In the genomic region with DNA sequence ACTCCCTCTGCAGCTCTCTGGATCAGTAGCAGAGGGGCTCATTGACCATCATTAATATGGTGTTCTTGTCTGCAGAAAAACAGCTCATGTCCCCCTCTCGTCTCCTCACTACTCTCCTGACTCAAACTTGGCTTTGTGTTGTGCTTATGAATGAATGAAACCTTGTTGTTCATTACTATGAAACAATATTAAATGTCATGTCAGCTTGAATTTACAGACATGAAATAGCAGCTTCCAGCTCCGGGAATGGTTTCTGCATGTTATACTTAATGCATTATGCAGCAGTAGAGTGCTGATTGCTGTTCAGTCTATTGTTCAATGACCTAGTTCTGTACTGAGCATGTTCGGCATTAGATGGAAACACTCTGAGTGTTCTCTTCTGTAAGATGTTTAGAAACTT, we compare ENCODE assay signal across 1 cellular context.
TF ChIP-seq lines count a peak whose summit lies in the region.

No MANE protein-coding gene starts in this region.

TF ChIP-seq in SK-N-SH treated with all-trans-retinoic acid at 6 μM for 48 hours, 23 proteins besides CTCF, POLR2A, EP300 and RAD21 (continued from another document):
- TF ChIP-seq, protein P1, sequence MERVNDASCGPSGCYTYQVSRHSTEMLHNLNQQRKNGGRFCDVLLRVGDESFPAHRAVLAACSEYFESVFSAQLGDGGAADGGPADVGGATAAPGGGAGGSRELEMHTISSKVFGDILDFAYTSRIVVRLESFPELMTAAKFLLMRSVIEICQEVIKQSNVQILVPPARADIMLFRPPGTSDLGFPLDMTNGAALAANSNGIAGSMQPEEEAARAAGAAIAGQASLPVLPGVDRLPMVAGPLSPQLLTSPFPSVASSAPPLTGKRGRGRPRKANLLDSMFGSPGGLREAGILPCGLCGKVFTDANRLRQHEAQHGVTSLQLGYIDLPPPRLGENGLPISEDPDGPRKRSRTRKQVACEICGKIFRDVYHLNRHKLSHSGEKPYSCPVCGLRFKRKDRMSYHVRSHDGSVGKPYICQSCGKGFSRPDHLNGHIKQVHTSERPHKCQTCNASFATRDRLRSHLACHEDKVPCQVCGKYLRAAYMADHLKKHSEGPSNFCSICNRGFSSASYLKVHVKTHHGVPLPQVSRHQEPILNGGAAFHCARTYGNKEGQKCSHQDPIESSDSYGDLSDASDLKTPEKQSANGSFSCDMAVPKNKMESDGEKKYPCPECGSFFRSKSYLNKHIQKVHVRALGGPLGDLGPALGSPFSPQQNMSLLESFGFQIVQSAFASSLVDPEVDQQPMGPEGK (CRISPR knock-in tag; IDR thresholded peaks at IDR 0.05; ENCODE audit: borderline replicate concordance): no peak
- TF ChIP-seq ISL1 (CRISPR knock-in tag; IDR thresholded peaks at IDR 0.05) (no peak), ZNF8 (CRISPR knock-in tag; IDR thresholded peaks at IDR 0.05) (no peak)
